Comparison of ENCODE assay signal across 40 cellular contexts in the genomic region with DNA sequence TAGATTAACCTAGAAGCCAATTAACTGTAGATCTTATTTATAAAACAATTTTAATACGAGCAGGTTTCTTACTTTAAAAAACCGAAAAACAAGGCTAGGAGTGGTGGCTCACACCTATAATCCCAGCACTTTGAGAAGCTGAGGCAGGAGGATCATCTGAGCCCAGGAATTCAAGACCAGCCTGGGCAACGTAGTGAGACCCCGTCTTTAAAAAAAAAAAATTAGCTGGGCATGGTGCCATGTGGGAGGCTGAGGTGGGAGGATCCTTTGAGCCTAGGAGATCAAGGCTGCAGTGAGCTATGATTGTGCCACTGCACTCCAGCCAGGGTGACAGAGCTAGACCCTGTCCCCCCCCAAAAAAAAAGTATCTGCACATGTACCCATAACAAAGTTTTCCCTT.
"Had no signal": no experiment of that assay in that cellular context is flagged by ENCODE, and none has a peak within 500 bp of the region (broad histone marks: within the 10 kb centered on the region; RNA-seq: fewer than 3 reads in every experiment).

No MANE protein-coding gene starts in this region.

- H3K27ac ChIP-seq: adrenal gland, ascending aorta, body of pancreas, brain microvascular endothelial cell, breast epithelium, cardiac muscle cell had no signal

- H3K4me1 Mint-ChIP-seq: activated naive CD4-positive, alpha-beta T cell treated with anti-CD3 and anti-CD28 coated beads, Interleukin-2, amount 10 ng/mL, durations not matched to agents 7 days and 5 days; activated naive CD4-positive, alpha-beta T cell treated with anti-CD3 and anti-CD28 coated beads, Interleukin-2, amount 50 U/mL, for 24 hours; activated naive CD8-positive, alpha-beta T cell treated with anti-CD3 and anti-CD28 coated beads for 36 hours; activated naive CD8-positive, alpha-beta T cell treated with anti-CD3 and anti-CD28 coated beads, Interleukin-2, amount 10 ng/mL, durations not matched to agents 7 days and 5 days; activated naive CD8-positive, alpha-beta T cell treated with anti-CD3 and anti-CD28 coated beads, Interleukin-2, amount 50 U/mL, for 24 hours; activated T-helper 17 cell treated with anti-CD3 and anti-CD28 coated beads, Interleukin-2, amount 50 U/mL, for 72 hours; brain; central memory CD8-positive, alpha-beta T cell had no signal

- DNase-seq: activated effector memory CD4-positive, alpha-beta T cell treated with anti-CD3 and anti-CD28 coated beads, Interleukin-2, amount 50 U/mL, for 16 hours; activated effector memory CD4-positive, alpha-beta T cell treated with Interleukin-2 at 50 U/mL for 16 hours; activated gamma-delta T cell; activated gamma-delta T cell treated with Interleukin-2 at 50 U/mL for 16 hours; activated naive CD4-positive, alpha-beta T cell; activated naive CD4-positive, alpha-beta T cell treated with anti-CD3 and anti-CD28 coated beads for 36 hours; activated naive CD4-positive, alpha-beta T cell treated with anti-CD3 and anti-CD28 coated beads, Interleukin-2, amount 10 ng/mL, durations not matched to agents 7 days and 5 days; activated naive CD4-positive, alpha-beta T cell treated with anti-CD3 and anti-CD28 coated beads, Interleukin-2, amount 50 U/mL, for 16 hours; activated naive CD4-positive, alpha-beta T cell treated with Interleukin-2 at 50 U/mL for 16 hours; activated naive CD8-positive, alpha-beta T cell treated with anti-CD3 and anti-CD28 coated beads for 36 hours; activated naive CD8-positive, alpha-beta T cell treated with anti-CD3 and anti-CD28 coated beads, Interleukin-2, amount 10 ng/mL, durations not matched to agents 7 days and 5 days; activated naive CD8-positive, alpha-beta T cell treated with anti-CD3 and anti-CD28 coated beads, Interleukin-2, amount 50 U/mL, for 24 hours; activated T-cell treated with anti-CD3 and anti-CD28 coated beads, Interleukin-2, amount 50 U/mL, for 1 hour; activated T-cell treated with anti-CD3 and anti-CD28 coated beads, Interleukin-2, amount 50 U/mL, for 24 hours; activated T-cell treated with anti-CD3 and anti-CD28 coated beads, Interleukin-2, amount 50 U/mL, for 4 hours; activated T-cell treated with anti-CD3 and anti-CD28 coated beads, Interleukin-2, amount 50 U/mL, for 48 hours; activated T-cell treated with anti-CD3 and anti-CD28 coated beads, Interleukin-2, amount 50 U/mL, for 72 hours; adrenal gland; amniotic stem cell; amygdala; anterior cingulate cortex; aorta; body of pancreas; brain microvascular endothelial cell; caudate nucleus; central memory CD4-positive, alpha-beta T cell; cerebellar nuclear complex had no signal

- H3K27me3 Mint-ChIP-seq: activated naive CD4-positive, alpha-beta T cell treated with anti-CD3 and anti-CD28 coated beads, Interleukin-2, amount 10 ng/mL, durations not matched to agents 7 days and 5 days; activated naive CD4-positive, alpha-beta T cell treated with anti-CD3 and anti-CD28 coated beads, Interleukin-2, amount 50 U/mL, for 24 hours; activated naive CD8-positive, alpha-beta T cell; activated naive CD8-positive, alpha-beta T cell treated with anti-CD3 and anti-CD28 coated beads for 36 hours; activated naive CD8-positive, alpha-beta T cell treated with anti-CD3 and anti-CD28 coated beads, Interleukin-2, amount 10 ng/mL, durations not matched to agents 7 days and 5 days; activated naive CD8-positive, alpha-beta T cell treated with anti-CD3 and anti-CD28 coated beads, Interleukin-2, amount 50 U/mL, for 24 hours; activated T-cell treated with anti-CD3 and anti-CD28 coated beads, Interleukin-2, amount 50 U/mL, for 24 hours; activated T-helper 17 cell treated with anti-CD3 and anti-CD28 coated beads, Interleukin-2, amount 50 U/mL, for 72 hours; brain; central memory CD8-positive, alpha-beta T cell had no signal

- H3K4me3 Mint-ChIP-seq: activated naive CD4-positive, alpha-beta T cell treated with anti-CD3 and anti-CD28 coated beads for 36 hours; activated naive CD4-positive, alpha-beta T cell treated with anti-CD3 and anti-CD28 coated beads, Interleukin-2, amount 10 ng/mL, durations not matched to agents 7 days and 5 days; activated naive CD4-positive, alpha-beta T cell treated with anti-CD3 and anti-CD28 coated beads, Interleukin-2, amount 50 U/mL, for 24 hours; activated naive CD8-positive, alpha-beta T cell; activated naive CD8-positive, alpha-beta T cell treated with anti-CD3 and anti-CD28 coated beads for 36 hours; activated naive CD8-positive, alpha-beta T cell treated with anti-CD3 and anti-CD28 coated beads, Interleukin-2, amount 10 ng/mL, durations not matched to agents 7 days and 5 days; activated naive CD8-positive, alpha-beta T cell treated with anti-CD3 and anti-CD28 coated beads, Interleukin-2, amount 50 U/mL, for 24 hours; activated T-cell treated with anti-CD3 and anti-CD28 coated beads, Interleukin-2, amount 50 U/mL, for 24 hours; activated T-cell treated with anti-CD3 and anti-CD28 coated beads, Interleukin-2, amount 50 U/mL, for 4 hours; activated T-cell treated with anti-CD3 and anti-CD28 coated beads, Interleukin-2, amount 50 U/mL, for 72 hours; activated T-helper 1 cell treated with anti-CD3 and anti-CD28 coated beads, Interleukin-12 subunit alpha, Interleukin-12 subunit beta, Interleukin-2, Interleukin-4 antibody, amounts not matched to agents 30 ng/mL and 10 ng/mL and 1 ng/mL, durations not matched to agents 14 hours and 24 hours and 36 hours; activated T-helper 17 cell treated with anti-CD3 and anti-CD28 coated beads, Interleukin-2, amount 50 U/mL, for 72 hours; brain; central memory CD8-positive, alpha-beta T cell had no signal

- H3K9me3 ChIP-seq: adrenal gland, ascending aorta, body of pancreas, breast epithelium had no signal

- ATAC-seq: activated naive CD4-positive, alpha-beta T cell treated with anti-CD3 and anti-CD28 coated beads, Interleukin-2, amount 50 U/mL, for 72 hours; activated naive CD8-positive, alpha-beta T cell treated with anti-CD3 and anti-CD28 coated beads, Interleukin-2, amount 50 U/mL, for 24 hours; activated T-cell treated with anti-CD3 and anti-CD28 coated beads, Interleukin-2, amount 50 U/mL, for 4 hours; activated T-cell treated with anti-CD3 and anti-CD28 coated beads, Interleukin-2, amount 50 U/mL, for 72 hours; activated T-helper 17 cell treated with anti-CD3 and anti-CD28 coated beads, Interleukin-2, amount 50 U/mL, for 72 hours; body of pancreas had no signal

- H3K9me3 Mint-ChIP-seq: activated naive CD4-positive, alpha-beta T cell treated with anti-CD3 and anti-CD28 coated beads for 36 hours; activated naive CD4-positive, alpha-beta T cell treated with anti-CD3 and anti-CD28 coated beads, Interleukin-2, amount 10 ng/mL, durations not matched to agents 7 days and 5 days; activated naive CD4-positive, alpha-beta T cell treated with anti-CD3 and anti-CD28 coated beads, Interleukin-2, amount 50 U/mL, for 24 hours; activated naive CD4-positive, alpha-beta T cell treated with anti-CD3 and anti-CD28 coated beads, Interleukin-2, amount 50 U/mL, for 72 hours; activated naive CD8-positive, alpha-beta T cell treated with anti-CD3 and anti-CD28 coated beads for 36 hours; activated naive CD8-positive, alpha-beta T cell treated with anti-CD3 and anti-CD28 coated beads, Interleukin-2, amount 10 ng/mL, durations not matched to agents 7 days and 5 days; activated naive CD8-positive, alpha-beta T cell treated with anti-CD3 and anti-CD28 coated beads, Interleukin-2, amount 50 U/mL, for 24 hours; activated T-cell treated with anti-CD3 and anti-CD28 coated beads, Interleukin-2, amount 50 U/mL, for 24 hours; activated T-cell treated with anti-CD3 and anti-CD28 coated beads, Interleukin-2, amount 50 U/mL, for 4 hours; activated T-cell treated with anti-CD3 and anti-CD28 coated beads, Interleukin-2, amount 50 U/mL, for 72 hours; activated T-helper 1 cell treated with anti-CD3 and anti-CD28 coated beads, Interleukin-12 subunit alpha, Interleukin-12 subunit beta, Interleukin-2, Interleukin-4 antibody, amounts not matched to agents 30 ng/mL and 10 ng/mL and 1 ng/mL, durations not matched to agents 14 hours and 24 hours and 36 hours; activated T-helper 17 cell treated with anti-CD3 and anti-CD28 coated beads, Interleukin-2, amount 50 U/mL, for 72 hours; activated T-helper 2 cell treated with anti-CD3 and anti-CD28 coated beads, Interferon-gamma antibody, Interleukin-2, Interleukin-4, amounts not matched to agents 10 μg/mL and 5 μg/mL and 100 μg/mL, durations not matched to agents 14 hours and 24 hours and 36 hours; brain; central memory CD8-positive, alpha-beta T cell had no signal

- H3K36me3 Mint-ChIP-seq: activated naive CD4-positive, alpha-beta T cell treated with anti-CD3 and anti-CD28 coated beads, Interleukin-2, amount 50 U/mL, for 72 hours had no signal

- H3K4me3 ChIP-seq: adrenal gland, ascending aorta, body of pancreas, breast epithelium, cardiac muscle cell had no signal

- H3K27ac Mint-ChIP-seq: activated naive CD4-positive, alpha-beta T cell treated with anti-CD3 and anti-CD28 coated beads for 36 hours; activated naive CD4-positive, alpha-beta T cell treated with anti-CD3 and anti-CD28 coated beads, Interleukin-2, amount 10 ng/mL, durations not matched to agents 7 days and 5 days; activated naive CD4-positive, alpha-beta T cell treated with anti-CD3 and anti-CD28 coated beads, Interleukin-2, amount 50 U/mL, for 24 hours; activated naive CD4-positive, alpha-beta T cell treated with anti-CD3 and anti-CD28 coated beads, Interleukin-2, amount 50 U/mL, for 72 hours; activated naive CD8-positive, alpha-beta T cell; activated naive CD8-positive, alpha-beta T cell treated with anti-CD3 and anti-CD28 coated beads for 36 hours; activated naive CD8-positive, alpha-beta T cell treated with anti-CD3 and anti-CD28 coated beads, Interleukin-2, amount 10 ng/mL, durations not matched to agents 7 days and 5 days; activated naive CD8-positive, alpha-beta T cell treated with anti-CD3 and anti-CD28 coated beads, Interleukin-2, amount 50 U/mL, for 24 hours; activated T-cell treated with anti-CD3 and anti-CD28 coated beads, Interleukin-2, amount 50 U/mL, for 24 hours; activated T-cell treated with anti-CD3 and anti-CD28 coated beads, Interleukin-2, amount 50 U/mL, for 72 hours; activated T-helper 1 cell treated with anti-CD3 and anti-CD28 coated beads, Interleukin-12 subunit alpha, Interleukin-12 subunit beta, Interleukin-2, Interleukin-4 antibody, amounts not matched to agents 30 ng/mL and 10 ng/mL and 1 ng/mL, durations not matched to agents 14 hours and 24 hours and 36 hours; activated T-helper 17 cell treated with anti-CD3 and anti-CD28 coated beads, Interleukin-2, amount 50 U/mL, for 72 hours; activated T-helper 2 cell treated with anti-CD3 and anti-CD28 coated beads, Interferon-gamma antibody, Interleukin-2, Interleukin-4, amounts not matched to agents 10 μg/mL and 5 μg/mL and 100 μg/mL, durations not matched to agents 14 hours and 24 hours and 36 hours; brain had no signal

- FAIRE-seq: astrocyte, bronchial epithelial cell had no signal

- H3K4me1 ChIP-seq: adrenal gland, ascending aorta, body of pancreas, breast epithelium had no signal

- H3K27me3 ChIP-seq: adrenal gland, ascending aorta, body of pancreas, brain microvascular endothelial cell, breast epithelium, cardiac muscle cell had no signal
